ENCODE assay signal across 12 cellular contexts in the genomic region with DNA sequence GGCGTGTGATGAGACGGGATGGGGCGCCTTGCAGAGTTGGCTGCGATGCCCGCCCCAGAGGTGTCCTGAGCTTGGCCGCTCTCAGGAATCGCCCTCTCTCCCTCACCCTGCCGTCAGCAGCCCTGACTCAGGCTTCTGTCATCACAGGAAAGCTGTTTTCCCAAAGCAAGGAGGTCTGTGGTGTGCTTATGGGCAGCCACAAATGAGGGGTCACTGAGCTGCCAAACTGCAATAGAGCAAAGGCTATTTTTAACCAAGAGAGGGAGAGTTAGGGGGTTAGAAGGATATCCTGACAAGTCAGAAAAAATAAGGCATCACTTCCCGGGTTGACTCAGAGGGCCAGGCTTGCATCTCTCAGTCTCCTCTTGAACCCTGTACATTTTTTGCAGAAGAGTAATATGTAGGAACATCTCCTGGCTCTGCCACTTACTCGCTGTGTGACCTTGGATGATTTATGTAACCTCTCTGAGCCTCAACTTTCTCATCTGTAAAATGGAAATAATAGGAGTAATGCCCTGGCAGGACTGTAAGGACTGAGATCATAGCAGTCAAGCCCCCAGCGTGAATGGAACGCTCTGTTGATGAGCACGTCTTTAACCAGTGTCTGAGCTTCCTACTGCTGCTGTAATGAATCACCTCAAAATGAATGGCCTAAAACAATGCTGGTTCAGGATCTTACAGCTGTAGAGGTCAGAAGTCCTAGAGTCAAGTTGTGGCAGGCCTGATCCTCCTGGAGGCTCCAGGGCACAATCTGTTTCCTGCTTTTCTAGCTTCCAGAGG.
A peak's percentile ranks its signal among the peaks of the same experiment; 100 is the strongest.
DNase-seq lines count a peak whose midpoint lies in the region; ATAC-seq, FAIRE-seq and TF ChIP-seq lines count a peak whose summit lies in the region.
"Had no signal": no experiment of that assay in that cellular context is flagged by ENCODE, and none has a peak within 500 bp of the region (broad histone marks: within the 10 kb centered on the region; RNA-seq: fewer than 3 reads in every experiment).

No MANE protein-coding gene starts in this region.

- peaks cover 0 to 6% (median 0%) of the 10 kb centered on the region in 11 experiments; a peak in 1 of 22 replicates for H4K20me1 ChIP-seq in BLaER1 treated with 17β-estradiol and CSF1 and Interleukin-3, amounts not matched to agents 10 nM and 100 nM
- no peaks in the 10 kb centered on the region for H4K20me1 ChIP-seq in osteoblast (ENCODE audit: insufficient read depth, low read length)

- ATAC-seq in left lobe of liver (no peak), GM19395 (IDR thresholded peaks at IDR 0.05; ENCODE audit: unreplicated experiment) (no peak)
- ATAC-seq: activated T-helper 17 cell treated with anti-CD3 and anti-CD28 coated beads, Interleukin-2, amount 50 U/mL, for 72 hours had no signal

- no peak overlapping the region for H3K27ac ChIP-seq in BLaER1 treated with 17β-estradiol and CSF1 and Interleukin-3, amounts not matched to agents 10 nM and 100 nM
- peak overlapping the region; percentile 70 for H3K27ac ChIP-seq in epithelial cell of prostate
- H3K27ac ChIP-seq in osteoblast (ENCODE audit: low read depth, low read length): peak overlapping the region; percentile 98
- H3K27ac ChIP-seq: WERI-Rb-1 had no signal

- H3K4me3 ChIP-seq in BLaER1 treated with 17β-estradiol and CSF1 and Interleukin-3, amounts not matched to agents 10 nM and 100 nM: no peak overlapping the region
- no peak overlapping the region for H3K4me3 ChIP-seq in osteoblast (ENCODE audit: insufficient read depth, low read length)

- H3K9me3 ChIP-seq in BLaER1 treated with 17β-estradiol and CSF1 and Interleukin-3, amounts not matched to agents 10 nM and 100 nM (replicated peaks in 1 of 11): peaks cover 24 to 29% (median 26%) of the 10 kb centered on the region in 11 experiments
- H3K9me3 ChIP-seq in osteoblast (ENCODE audit: low read depth, low read length): peaks cover 4% of the 10 kb centered on the region

- FAIRE-seq in RCC 7860 (lab: Jason Lieb, UNC): peak; percentile 98
- FAIRE-seq: H1 had no signal

- H3K4me1 ChIP-seq in BLaER1 treated with 17β-estradiol and CSF1 and Interleukin-3, amounts not matched to agents 10 nM and 100 nM: peaks cover 0 to 27% (median 9%) of the 10 kb centered on the region in 10 experiments; a peak in 12 of 20 replicates
- H3K4me1 ChIP-seq in osteoblast (ENCODE audit: insufficient read depth, low read length): peaks cover 22% of the 10 kb centered on the region

- H3K27me3 ChIP-seq in BLaER1 treated with 17β-estradiol and CSF1 and Interleukin-3, amounts not matched to agents 10 nM and 100 nM: no peaks in the 10 kb centered on the region
- no peaks in the 10 kb centered on the region for H3K27me3 ChIP-seq in osteoblast (ENCODE audit: insufficient read depth, low read length)

- H2AFZ ChIP-seq in osteoblast (ENCODE audit: low read length): no peak overlapping the region

- no peaks in the 10 kb centered on the region for H3K36me3 ChIP-seq in BLaER1 treated with 17β-estradiol and CSF1 and Interleukin-3, amounts not matched to agents 10 nM and 100 nM
- H3K36me3 ChIP-seq in osteoblast (ENCODE audit: insufficient read depth, low read length): no peaks in the 10 kb centered on the region
- H3K36me3 ChIP-seq: WERI-Rb-1 had no signal

- TF ChIP-seq CTCF in osteoblast (IDR thresholded peaks at IDR 0.05; ENCODE audit: extremely low read depth, low read depth, low read length): no peak

- no peaks in the 10 kb centered on the region for H3K79me2 ChIP-seq in osteoblast (ENCODE audit: insufficient read depth, low read length)

- peak overlapping the region in 6 of 11 experiments; percentile 6 to 47 (median 24); a peak in 10 of 22 replicates for H3K4me2 ChIP-seq in BLaER1 treated with 17β-estradiol and CSF1 and Interleukin-3, amounts not matched to agents 10 nM and 100 nM
- peak overlapping the region; percentile 54 for H3K4me2 ChIP-seq in osteoblast (ENCODE audit: insufficient read depth, low read length)

- H3K9ac ChIP-seq in BLaER1 treated with 17β-estradiol and CSF1 and Interleukin-3, amounts not matched to agents 10 nM and 100 nM: no peak overlapping the region; a peak in 2 of 22 replicates

- DNase-seq in RCC 7860 (ENCODE audit: low spot score) (peak; percentile 100), epithelial cell of prostate (ENCODE audit: low read depth, low spot score) (peak; percentile 85), osteoblast (ENCODE audit: insufficient read length, low spot score, missing footprints) (peak; percentile 77), NCI-H774 (lab: John Stamatoyannopoulos, UW) (no peak), left lobe of liver (ENCODE audit: low spot score) (no peak), NCI-H2171 treated with DMSO at 0.1 percent for 48 hours (lab: John Stamatoyannopoulos, UW) (no peak)
- DNase-seq: NCI-H1417, WERI-Rb-1 had no signal

Comparison
In these comparisons a context has a peak if more than half of its experiments do, and no peak if none do; other contexts are left out.
1. H3K27ac ChIP-seq: peak in epithelial cell of prostate (single experiment) and osteoblast (single experiment); none in BLaER1 treated with 17β-estradiol and CSF1 and Interleukin-3, amounts not matched to agents 10 nM and 100 nM (0 of 11).
2. DNase-seq: peak in RCC 7860 (single experiment), epithelial cell of prostate (single experiment) and osteoblast (single experiment); none in NCI-H774 (single experiment), left lobe of liver (single experiment) and NCI-H2171 treated with DMSO at 0.1 percent for 48 hours (single experiment).